8 cellular contexts compared by ENCODE assay signal in the genomic region with DNA sequence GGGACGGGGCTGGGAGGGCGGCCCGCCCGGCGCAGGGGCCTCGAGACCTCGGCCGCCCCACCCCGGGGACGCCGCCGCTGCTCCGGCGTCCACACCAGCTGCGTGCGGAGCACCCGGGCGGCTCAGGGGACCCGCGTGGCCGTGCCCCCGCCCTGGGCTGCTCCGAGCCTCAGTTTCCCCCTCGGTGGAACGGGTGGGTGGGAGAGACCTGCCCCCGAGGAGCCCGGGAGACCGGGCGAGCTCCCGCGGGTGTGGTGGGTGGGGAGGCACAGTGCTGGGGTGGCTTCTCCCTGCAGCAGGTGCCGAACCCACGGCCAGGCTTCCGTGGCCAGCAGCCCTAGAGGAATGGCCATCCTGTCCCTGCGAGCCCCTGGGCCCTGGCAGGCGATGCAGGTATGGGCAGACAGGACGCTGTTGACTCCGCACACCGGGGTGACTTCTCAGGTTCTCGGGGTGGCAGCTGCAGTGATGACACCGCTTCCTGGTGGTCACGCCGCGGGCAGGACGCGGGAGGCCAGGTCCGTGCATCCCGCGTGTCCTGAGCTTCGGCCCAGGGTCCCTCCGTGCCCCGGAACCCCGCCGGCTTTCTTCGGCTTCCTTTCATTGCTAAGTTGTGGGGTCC. TPM values are rescaled to one million over a fixed set of nuclear protein-coding genes. Genes with fewer than 3 reads are reported as not detected.
DNase-seq lines count a peak whose midpoint lies in the region; ATAC-seq, FAIRE-seq and TF ChIP-seq lines count a peak whose summit lies in the region.

No MANE protein-coding gene starts in this region.

- H3K4me1 ChIP-seq in GM12878 (ENCODE audit: control insufficient read depth, insufficient read depth, low read length) (peaks cover 57% of the 10 kb centered on the region), lower lobe of right lung (peaks cover 18% of the 10 kb centered on the region)

- no peak for TF ChIP-seq RAD21 in GM12878 (IDR thresholded peaks at IDR 0.05; ENCODE audit: insufficient read depth, low read depth, low read length)

- no peak for TF ChIP-seq CTCF in GM12878 (IDR thresholded peaks at IDR 0.05 in 2 of 3, conservative IDR thresholded peaks at IDR 0.05 in 1 of 3; ENCODE audit: control insufficient read depth in 2 of 3, extremely low read depth in 1 of 3, insufficient read depth in 1 of 3, low read depth in 3 of 3, low read length in 3 of 3)
- no peak for TF ChIP-seq CTCF in lower lobe of right lung (IDR thresholded peaks at IDR 0.05)
- TF ChIP-seq CTCF in type B pancreatic cell (conservative IDR thresholded peaks at IDR 0.05) = no peak

- peaks cover 8% of the 10 kb centered on the region for H3K27me3 Mint-ChIP-seq in activated naive CD4-positive, alpha-beta T cell treated with anti-CD3 and anti-CD28 coated beads, Interleukin-2, amount 50 U/mL, for 24 hours
- peaks cover 19% of the 10 kb centered on the region for H3K27me3 Mint-ChIP-seq in type B pancreatic cell

- FAIRE-seq in GM12878 (lab: Jason Lieb, UNC) = no peak

- H4K20me1 ChIP-seq in GM12878 (ENCODE audit: control insufficient read depth, insufficient read depth) = no peaks in the 10 kb centered on the region

- H3K4me3 Mint-ChIP-seq in activated naive CD4-positive, alpha-beta T cell treated with anti-CD3 and anti-CD28 coated beads, Interleukin-2, amount 50 U/mL, for 24 hours = peak overlapping the region; percentile 82
- H3K4me3 Mint-ChIP-seq in type B pancreatic cell = peak overlapping the region; percentile 86

- peaks cover 0 to 3% of the 10 kb centered on the region in 2 experiments; a peak in 1 of 4 replicates for H3K27me3 ChIP-seq in GM12878 (replicated peaks in 1 of 2; ENCODE audit: control insufficient read depth in 2 of 2, insufficient read depth in 2 of 2, low read length in 1 of 2)
- peaks cover 17% of the 10 kb centered on the region for H3K27me3 ChIP-seq in lower lobe of right lung (ENCODE audit: low read depth)

- intact Hi-C loops in GM12878 (cut with micrococcal nuclease; ENCODE audit: unreplicated experiment) (no loop called here), lower lobe of right lung (cut with DNase I) (no loop called here)

- no peak overlapping the region for H3K27ac Mint-ChIP-seq in activated naive CD4-positive, alpha-beta T cell treated with anti-CD3 and anti-CD28 coated beads, Interleukin-2, amount 50 U/mL, for 24 hours
- no peak overlapping the region for H3K27ac Mint-ChIP-seq in type B pancreatic cell

- 0 out of 2 replicates have a peak, but pooled peaks have one; percentile 25 for TF ChIP-seq POLR2A in GM12878 (IDR thresholded peaks at IDR 0.05; ENCODE audit: low read depth, low read length)

- CTCF ChIA-PET in GM12878 (lab: Yijun Ruan, JAX) = interaction anchor here (1.3 to 1.4 kb wide), 2 partner anchors 33 to 39 kb away, joined by 3 to 4 read pairs; no protein-coding TSS in a partner anchor

- H3K27ac ChIP-seq in GM12878 (ENCODE audit: control insufficient read depth, insufficient read depth) (no peak overlapping the region), lower lobe of right lung (peak overlapping the region; percentile 11)

- no TSS peak for BruUV-seq in GM12878 (replicated peaks; lab: Mats Ljungman, UMichigan)

- peak overlapping the region; percentile 68 for H3K4me2 ChIP-seq in GM12878 (ENCODE audit: control insufficient read depth, insufficient read depth)

- POLR2A ChIA-PET in GM12878 (lab: Charles Lee) = no interaction called here

- ATAC-seq in GM12878 (no peak), lower lobe of right lung (peak in 1 of 2 donors; percentile 1), GM18519 (IDR thresholded peaks at IDR 0.05; ENCODE audit: low FRiP score, unreplicated experiment) (no peak)

- H3K4me3 ChIP-seq in GM12878 (peak overlapping the region; percentile 61), lower lobe of right lung (peak overlapping the region; percentile 56)

- H3K4me1 Mint-ChIP-seq in activated naive CD4-positive, alpha-beta T cell treated with anti-CD3 and anti-CD28 coated beads, Interleukin-2, amount 50 U/mL, for 24 hours = peaks cover 6% of the 10 kb centered on the region
- no peaks in the 10 kb centered on the region for H3K4me1 Mint-ChIP-seq in type B pancreatic cell (ENCODE audit: unreplicated experiment)

- H3K9me3 Mint-ChIP-seq in activated naive CD4-positive, alpha-beta T cell treated with anti-CD3 and anti-CD28 coated beads, Interleukin-2, amount 50 U/mL, for 24 hours = no peaks in the 10 kb centered on the region
- H3K9me3 Mint-ChIP-seq in type B pancreatic cell = no peaks in the 10 kb centered on the region

- SMC1A ChIA-PET in GM12878 (lab: Charles Lee; ENCODE audit: uncharacterized antibody, unreplicated experiment) = interaction anchor here (1.6 kb wide), 1 partner anchor 25 kb away, joined by 4 read pairs; no protein-coding TSS in a partner anchor

- H3K9me3 ChIP-seq in GM12878 (replicated peaks; ENCODE audit: control insufficient read depth, insufficient read depth, low read length) (no peaks in the 10 kb centered on the region), lower lobe of right lung (no peaks in the 10 kb centered on the region)

- 19% methylated on average over 29 of the region's 55 CpGs for WGBS in GM12878 (ENCODE audit: insufficient coverage, insufficient replicate concordance, low lambda C conversion rate, missing lambda C conversion rate)

- H3K36me3 Mint-ChIP-seq in activated naive CD4-positive, alpha-beta T cell treated with anti-CD3 and anti-CD28 coated beads, Interleukin-2, amount 50 U/mL, for 24 hours = no peaks in the 10 kb centered on the region
- H3K36me3 Mint-ChIP-seq in type B pancreatic cell = no peaks in the 10 kb centered on the region

- no peak overlapping the region for H2AFZ ChIP-seq in GM12878 (ENCODE audit: control insufficient read depth, low read depth, low read length)

- H3K36me3 ChIP-seq in GM12878 (ENCODE audit: control insufficient read depth in 2 of 2, insufficient read depth in 2 of 2, low read length in 1 of 2) (no peaks in the 10 kb centered on the region), lower lobe of right lung (peaks cover 5% of the 10 kb centered on the region)

- H3K79me2 ChIP-seq in GM12878 (ENCODE audit: control insufficient read depth, insufficient read depth, low read length) = no peaks in the 10 kb centered on the region

- in situ Hi-C loops in GM12878 (cut with MboI) = no loop called here

- peak overlapping the region; percentile 36 for H3K9ac ChIP-seq in GM12878 (ENCODE audit: control insufficient read depth, insufficient read depth, low read length)

- RAD21 ChIA-PET in GM12878 (lab: Charles Lee; ENCODE audit: unreplicated experiment) = interaction anchor here (0.6 kb wide), 1 partner anchor 73 kb away, joined by 3 read pairs; no protein-coding TSS in a partner anchor

- no peak for DNase-seq in activated naive CD4-positive, alpha-beta T cell treated with anti-CD3 and anti-CD28 coated beads, Interleukin-2, amount 50 U/mL, for 16 hours
- no peak for DNase-seq in GM12878 (ENCODE audit: low read depth, low spot score)
- no peak for DNase-seq in lower lobe of right lung
- no peak for DNase-seq in type B pancreatic cell (ENCODE audit: extremely low spot score, unreplicated experiment)
- no peak for DNase-seq in iPS-NIHi7 (ENCODE audit: extremely low spot score)
- no peak for DNase-seq in HuH-7.5 (ENCODE audit: low spot score)

- no peak for TF ChIP-seq EP300 in GM12878 (IDR thresholded peaks at IDR 0.05; ENCODE audit: borderline replicate concordance in 1 of 2, control insufficient read depth in 1 of 2, low read depth in 2 of 2, low read length in 2 of 2)

RNA-seq across cellular contexts. Expression of a gene that starts 0.7 kb away (rescaled TPM):
- total RNA-seq in GM12878 (2013; cell fraction: nucleolus; rRNA removed) = 34.0 and 49.6 TPM in 2 replicates
- total RNA-seq in GM12878 (2014; rRNA removed) (88.3 and 98.2 TPM in 2 replicates), GM12878 (2014; rRNA removed; fragmentation: Illumina TruSeq; extraction: Trizol) (35.3 and 38.6 TPM in 2 replicates), GM12878 (2021) (63.8 and 72.1 TPM in 2 replicates), lower lobe of right lung (66.0 TPM), type B pancreatic cell (ENCODE audit: low replicate concordance) (61.0 and 63.5 TPM in 2 replicates)
- 27.4 TPM for polyA plus RNA-seq in GM12878 (2011; ENCODE audit: low read depth)
- polyA plus RNA-seq in GM12878 (2011; rRNA removed) (14.4 and 27.9 TPM in 2 replicates), GM12878 (2014; fragmentation: Illumina TruSeq; extraction: Trizol) (13.5 and 28.8 TPM in 2 replicates), GM12878 (2014; fragmentation: Nextera tagmentation; extraction: Ambion mirVana) (10 to 100 TPM; 17.0 to 33.5 TPM), GM12878 (2014; rRNA removed) (80.6 and 124 TPM in 2 replicates), GM12878 (2016; fragmentation: Nextera tagmentation; extraction: Ambion mirVana) (10 to 100 TPM; 63.2 to 64.1 TPM)
- 53.1 and 56.5 TPM in 2 replicates for polyA plus RNA-seq in GM12878 (2011; cell fraction: cytosol; rRNA removed)
- 93.4 and 142 TPM in 2 replicates for polyA plus RNA-seq in GM12878 (2011; cell fraction: nucleus; rRNA removed)
- 26.0 and 37.6 TPM in 2 replicates for polyA plus RNA-seq in GM12878 (2012)
- polyA minus RNA-seq in GM12878 (2011; rRNA and poly(A)+ RNA removed) = 19.9 and 23.1 TPM in 2 replicates
- 14.2 and 15.2 TPM in 2 replicates for polyA minus RNA-seq in GM12878 (2011; cell fraction: cytosol; rRNA and poly(A)+ RNA removed)
- 9.8 and 24.4 TPM in 2 replicates for polyA minus RNA-seq in GM12878 (2011; cell fraction: nucleus; rRNA and poly(A)+ RNA removed)

RNA-seq across cellular contexts. Expression of a gene that starts 26.1 kb away (rescaled TPM):
- 1.7 TPM in 1 of 2 replicates, not detected in the other for total RNA-seq in GM12878 (2013; cell fraction: nucleolus; rRNA removed)
- total RNA-seq in GM12878 (2014; rRNA removed) = 1.3 and 1.6 TPM in 2 replicates
- total RNA-seq in GM12878 (2014; rRNA removed; fragmentation: Illumina TruSeq; extraction: Trizol) = 0.49 and 0.69 TPM in 2 replicates
- total RNA-seq in GM12878 (2021) = 1.6 and 2.3 TPM in 2 replicates
- polyA plus RNA-seq in GM12878 (2011; ENCODE audit: low read depth) = 0.29 TPM
- 0.19 and 0.58 TPM in 2 replicates for polyA plus RNA-seq in GM12878 (2011; rRNA removed)
- 0.52 and 1.0 TPM in 2 replicates for polyA plus RNA-seq in GM12878 (2011; cell fraction: cytosol; rRNA removed)
- 1.8 TPM in 2 replicates for polyA plus RNA-seq in GM12878 (2011; cell fraction: nucleus; rRNA removed)
- 1.0 and 1.3 TPM in 2 replicates for polyA plus RNA-seq in GM12878 (2012)
- 0.32 TPM in 1 of 2 replicates, not detected in the other for polyA plus RNA-seq in GM12878 (2014; fragmentation: Illumina TruSeq; extraction: Trizol)
- under 1 TPM in 1 of 2 experiments, not detected in 1; 0.09 TPM for polyA plus RNA-seq in GM12878 (2014; fragmentation: Nextera tagmentation; extraction: Ambion mirVana)
- 0.50 and 0.86 TPM in 2 replicates for polyA plus RNA-seq in GM12878 (2014; rRNA removed)
- polyA plus RNA-seq in GM12878 (2016; fragmentation: Nextera tagmentation; extraction: Ambion mirVana) = 1 to 10 TPM; 1.3 to 2.5 TPM
- 0.51 and 1.4 TPM in 2 replicates for polyA minus RNA-seq in GM12878 (2011; rRNA and poly(A)+ RNA removed)
- 0.67 TPM in 1 of 2 replicates, not detected in the other for polyA minus RNA-seq in GM12878 (2011; cell fraction: cytosol; rRNA and poly(A)+ RNA removed)
- polyA minus RNA-seq in GM12878 (2011; cell fraction: nucleus; rRNA and poly(A)+ RNA removed) = 0.60 TPM in 1 of 2 replicates, not detected in the other
- total RNA-seq in lower lobe of right lung = 2.1 TPM
- 62.0 and 91.4 TPM in 2 replicates for total RNA-seq in type B pancreatic cell (ENCODE audit: low replicate concordance)

RNA-seq across cellular contexts. Expression of a gene that starts 30.6 kb away (rescaled TPM):
- total RNA-seq in GM12878 (2013; cell fraction: nucleolus; rRNA removed) = 8.0 and 12.8 TPM in 2 replicates
- 0.60 and 0.62 TPM in 2 replicates for total RNA-seq in GM12878 (2014; rRNA removed)
- total RNA-seq in GM12878 (2014; rRNA removed; fragmentation: Illumina TruSeq; extraction: Trizol) = 0.28 and 0.40 TPM in 2 replicates
- 0.72 and 1.3 TPM in 2 replicates for total RNA-seq in GM12878 (2021)
- 0.55 TPM for polyA plus RNA-seq in GM12878 (2011; ENCODE audit: low read depth)
- polyA plus RNA-seq in GM12878 (2011; rRNA removed) = 0.68 and 1.0 TPM in 2 replicates
- polyA plus RNA-seq in GM12878 (2011; cell fraction: cytosol; rRNA removed) = 1.3 and 1.5 TPM in 2 replicates
- 11.5 and 15.2 TPM in 2 replicates for polyA plus RNA-seq in GM12878 (2011; cell fraction: nucleus; rRNA removed)
- polyA plus RNA-seq in GM12878 (2012) = 0.44 and 1.2 TPM in 2 replicates
- 0.50 TPM in 1 of 2 replicates, not detected in the other for polyA plus RNA-seq in GM12878 (2014; fragmentation: Illumina TruSeq; extraction: Trizol)
- polyA plus RNA-seq in GM12878 (2014; fragmentation: Nextera tagmentation; extraction: Ambion mirVana) = under 1 TPM; 0.06 to 0.07 TPM
- polyA plus RNA-seq in GM12878 (2014; rRNA removed) = 1.8 and 2.3 TPM in 2 replicates
- under 1 TPM; 0.18 to 0.40 TPM for polyA plus RNA-seq in GM12878 (2016; fragmentation: Nextera tagmentation; extraction: Ambion mirVana)
- 1.8 and 2.8 TPM in 2 replicates for polyA minus RNA-seq in GM12878 (2011; rRNA and poly(A)+ RNA removed)
- polyA minus RNA-seq in GM12878 (2011; cell fraction: cytosol; rRNA and poly(A)+ RNA removed) = 0.40 and 1.4 TPM in 2 replicates
- polyA minus RNA-seq in GM12878 (2011; cell fraction: nucleus; rRNA and poly(A)+ RNA removed) = 1.8 and 4.1 TPM in 2 replicates
- total RNA-seq in lower lobe of right lung = 5.3 TPM
- 3.6 and 3.8 TPM in 2 replicates for total RNA-seq in type B pancreatic cell (ENCODE audit: low replicate concordance)

Comparison
In these comparisons a context has a peak if more than half of its experiments do, and no peak if none do; other contexts are left out.
1. RNA of a gene that starts 26.1 kb away (total RNA-seq): 62.0 to 91.4 TPM in type B pancreatic cell; 2.1 TPM in lower lobe of right lung (single experiment) and 0.49 to 2.3 TPM in GM12878; every median in the first group is over 10 times any median in the second.